2 cellular contexts compared by ENCODE assay signal in the genomic region with DNA sequence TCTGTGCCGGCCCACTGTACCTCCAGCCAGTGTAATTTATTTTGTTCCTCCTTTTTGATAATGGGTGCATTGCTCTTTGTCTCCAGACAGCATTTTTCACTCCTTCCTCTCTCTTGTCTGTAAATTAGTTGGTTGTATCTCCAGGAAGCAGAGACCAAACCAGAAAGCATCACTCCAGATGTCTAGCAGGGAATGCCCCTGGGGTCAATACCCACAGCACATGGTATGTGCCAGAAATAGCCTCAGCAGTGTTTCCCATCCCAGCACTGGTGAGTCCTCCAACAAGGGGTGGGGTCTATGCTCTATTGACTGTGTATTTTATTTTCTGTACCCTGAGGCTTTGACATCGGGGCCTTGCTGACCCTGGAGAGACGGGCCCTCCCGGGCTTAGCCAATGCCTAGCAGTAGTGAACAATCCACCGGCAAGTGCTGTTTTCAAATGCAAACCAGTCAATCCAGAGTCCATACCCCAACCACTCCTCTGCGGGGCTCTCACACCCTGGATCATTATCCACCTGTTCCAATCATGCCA.
TF ChIP-seq lines count a peak whose summit lies in the region.

No MANE protein-coding gene starts in this region.

TF ChIP-seq in SK-N-SH, 30 proteins besides CTCF, POLR2A, EP300 and RAD21 (continued from another document):
- TF ChIP-seq, protein P1, sequence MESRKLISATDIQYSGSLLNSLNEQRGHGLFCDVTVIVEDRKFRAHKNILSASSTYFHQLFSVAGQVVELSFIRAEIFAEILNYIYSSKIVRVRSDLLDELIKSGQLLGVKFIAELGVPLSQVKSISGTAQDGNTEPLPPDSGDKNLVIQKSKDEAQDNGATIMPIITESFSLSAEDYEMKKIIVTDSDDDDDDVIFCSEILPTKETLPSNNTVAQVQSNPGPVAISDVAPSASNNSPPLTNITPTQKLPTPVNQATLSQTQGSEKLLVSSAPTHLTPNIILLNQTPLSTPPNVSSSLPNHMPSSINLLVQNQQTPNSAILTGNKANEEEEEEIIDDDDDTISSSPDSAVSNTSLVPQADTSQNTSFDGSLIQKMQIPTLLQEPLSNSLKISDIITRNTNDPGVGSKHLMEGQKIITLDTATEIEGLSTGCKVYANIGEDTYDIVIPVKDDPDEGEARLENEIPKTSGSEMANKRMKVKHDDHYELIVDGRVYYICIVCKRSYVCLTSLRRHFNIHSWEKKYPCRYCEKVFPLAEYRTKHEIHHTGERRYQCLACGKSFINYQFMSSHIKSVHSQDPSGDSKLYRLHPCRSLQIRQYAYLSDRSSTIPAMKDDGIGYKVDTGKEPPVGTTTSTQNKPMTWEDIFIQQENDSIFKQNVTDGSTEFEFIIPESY (IDR thresholded peaks at IDR 0.05; ENCODE audit: borderline replicate concordance, low read depth) = no peak
- no peak for TF ChIP-seq RFX5 (IDR thresholded peaks at IDR 0.05; ENCODE audit: low read length)
- no peak for TF ChIP-seq SMC3 (IDR thresholded peaks at IDR 0.05; ENCODE audit: low read depth, low read length)
- TF ChIP-seq, protein P2, sequence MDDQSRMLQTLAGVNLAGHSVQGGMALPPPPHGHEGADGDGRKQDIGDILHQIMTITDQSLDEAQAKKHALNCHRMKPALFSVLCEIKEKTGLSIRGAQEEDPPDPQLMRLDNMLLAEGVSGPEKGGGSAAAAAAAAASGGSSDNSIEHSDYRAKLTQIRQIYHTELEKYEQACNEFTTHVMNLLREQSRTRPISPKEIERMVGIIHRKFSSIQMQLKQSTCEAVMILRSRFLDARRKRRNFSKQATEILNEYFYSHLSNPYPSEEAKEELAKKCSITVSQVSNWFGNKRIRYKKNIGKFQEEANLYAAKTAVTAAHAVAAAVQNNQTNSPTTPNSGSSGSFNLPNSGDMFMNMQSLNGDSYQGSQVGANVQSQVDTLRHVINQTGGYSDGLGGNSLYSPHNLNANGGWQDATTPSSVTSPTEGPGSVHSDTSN (IDR thresholded peaks at IDR 0.05) = no peak
- TF ChIP-seq MEF2A (IDR thresholded peaks at IDR 0.05; ENCODE audit: borderline replicate concordance, low read depth) = no peak
- no peak for TF ChIP-seq GATA2 (CRISPR knock-in tag; IDR thresholded peaks at IDR 0.05)
- no peak for TF ChIP-seq FOXM1 (IDR thresholded peaks at IDR 0.05; ENCODE audit: low read depth)
- no peak for TF ChIP-seq MXI1 (IDR thresholded peaks at IDR 0.05; ENCODE audit: low read depth, low read length)
- no peak for TF ChIP-seq TEAD4 (IDR thresholded peaks at IDR 0.05; ENCODE audit: borderline replicate concordance, insufficient read depth)
- no peak for TF ChIP-seq JUND (IDR thresholded peaks at IDR 0.05)
- TF ChIP-seq NFIC (IDR thresholded peaks at IDR 0.05; ENCODE audit: borderline replicate concordance) = no peak
TF ChIP-seq in SK-N-SH: peak in this region for 0.

TF ChIP-seq in SK-N-SH treated with all-trans-retinoic acid at 6 μM for 48 hours, 23 proteins besides CTCF, POLR2A, EP300 and RAD21 (continued from another document):
- TF ChIP-seq, protein P3, sequence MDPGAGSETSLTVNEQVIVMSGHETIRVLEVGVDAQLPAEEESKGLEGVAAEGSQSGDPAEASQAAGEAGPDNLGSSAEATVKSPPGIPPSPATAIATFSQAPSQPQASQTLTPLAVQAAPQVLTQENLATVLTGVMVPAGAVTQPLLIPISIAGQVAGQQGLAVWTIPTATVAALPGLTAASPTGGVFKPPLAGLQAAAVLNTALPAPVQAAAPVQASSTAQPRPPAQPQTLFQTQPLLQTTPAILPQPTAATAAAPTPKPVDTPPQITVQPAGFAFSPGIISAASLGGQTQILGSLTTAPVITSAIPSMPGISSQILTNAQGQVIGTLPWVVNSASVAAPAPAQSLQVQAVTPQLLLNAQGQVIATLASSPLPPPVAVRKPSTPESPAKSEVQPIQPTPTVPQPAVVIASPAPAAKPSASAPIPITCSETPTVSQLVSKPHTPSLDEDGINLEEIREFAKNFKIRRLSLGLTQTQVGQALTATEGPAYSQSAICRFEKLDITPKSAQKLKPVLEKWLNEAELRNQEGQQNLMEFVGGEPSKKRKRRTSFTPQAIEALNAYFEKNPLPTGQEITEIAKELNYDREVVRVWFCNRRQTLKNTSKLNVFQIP (CRISPR knock-in tag; IDR thresholded peaks at IDR 0.05; ENCODE audit: borderline replicate concordance, low read depth) = no peak
- TF ChIP-seq TCF4 (CRISPR knock-in tag; IDR thresholded peaks at IDR 0.05; ENCODE audit: borderline replicate concordance) (no peak), ZNF70 (CRISPR knock-in tag; IDR thresholded peaks at IDR 0.05) (no peak)
